ENCODE assay signal across 20 cellular contexts in the genomic region with DNA sequence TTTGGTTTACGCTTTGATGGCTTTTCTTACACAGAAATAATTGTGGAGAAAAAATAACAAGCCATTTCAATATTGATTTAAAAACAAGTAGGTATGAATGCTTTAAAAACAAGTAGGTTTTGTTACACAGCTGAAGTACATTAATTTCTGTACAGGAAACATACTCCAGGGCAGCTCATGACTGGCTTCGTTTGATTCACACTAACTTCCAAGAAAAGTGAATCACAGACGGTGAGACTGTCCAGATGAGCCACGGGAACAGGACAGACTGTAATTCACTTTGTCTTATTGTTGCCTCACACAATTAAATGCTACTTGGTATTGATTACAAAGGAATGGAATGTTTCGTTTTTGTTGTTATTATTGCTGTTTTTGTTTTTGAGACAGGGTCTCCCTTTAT.
"Had no signal": no experiment of that assay in that cellular context is flagged by ENCODE, and none has a peak within 500 bp of the region (broad histone marks: within the 10 kb centered on the region; RNA-seq: fewer than 3 reads in every experiment).

No MANE protein-coding gene starts in this region.

- H3K4me1 Mint-ChIP-seq: nephron progenitor cell had no signal

- H3K27ac ChIP-seq: cardiac muscle cell, esophagus squamous epithelium, gastroesophageal sphincter, hepatocyte, left ventricle myocardium inferior, psoas muscle, right lobe of liver, SK-N-MC, stomach, uterus, VCaP had no signal

- ATAC-seq: gastroesophageal sphincter, psoas muscle, right lobe of liver, T-cell had no signal

- H3K79me2 ChIP-seq: hepatocyte had no signal

- H3K9me3 Mint-ChIP-seq: activated T-helper 1 cell treated with anti-CD3 and anti-CD28 coated beads, Interleukin-12 subunit alpha, Interleukin-12 subunit beta, Interleukin-2, Interleukin-4 antibody, amounts not matched to agents 30 ng/mL and 10 ng/mL and 1 ng/mL, durations not matched to agents 14 hours and 24 hours and 36 hours; T-cell had no signal

- H3K4me1 ChIP-seq: esophagus squamous epithelium, gastroesophageal sphincter, left ventricle myocardium inferior, psoas muscle, right lobe of liver, stomach, uterus had no signal

- H3K9me3 ChIP-seq: esophagus squamous epithelium, psoas muscle, right lobe of liver, uterus had no signal

- H3K4me3 Mint-ChIP-seq: activated CD4-positive, alpha-beta T cell treated with anti-CD3 and anti-CD28 coated beads, Interleukin-2, amount 10 ng/mL, durations not matched to agents 7 days and 5 days; activated T-helper 1 cell treated with anti-CD3 and anti-CD28 coated beads, Interleukin-12 subunit alpha, Interleukin-12 subunit beta, Interleukin-2, Interleukin-4 antibody, amounts not matched to agents 30 ng/mL and 10 ng/mL and 1 ng/mL, durations not matched to agents 14 hours and 24 hours and 36 hours; nephron progenitor cell; T-cell had no signal

- H3K4me3 ChIP-seq: cardiac muscle cell, esophagus squamous epithelium, gastroesophageal sphincter, hepatocyte, left ventricle myocardium inferior, psoas muscle, right lobe of liver, SK-N-MC, stomach, uterus had no signal

- H2AFZ ChIP-seq: hepatocyte had no signal

- H3K36me3 ChIP-seq: cardiac muscle cell, esophagus squamous epithelium, gastroesophageal sphincter, left ventricle myocardium inferior, right lobe of liver, stomach, uterus had no signal

- H3K27ac Mint-ChIP-seq: activated CD4-positive, alpha-beta T cell treated with anti-CD3 and anti-CD28 coated beads, Interleukin-2, amount 10 ng/mL, durations not matched to agents 7 days and 5 days; activated T-helper 1 cell treated with anti-CD3 and anti-CD28 coated beads, Interleukin-12 subunit alpha, Interleukin-12 subunit beta, Interleukin-2, Interleukin-4 antibody, amounts not matched to agents 30 ng/mL and 10 ng/mL and 1 ng/mL, durations not matched to agents 14 hours and 24 hours and 36 hours; nephron progenitor cell; T-cell had no signal

- H3K36me3 Mint-ChIP-seq: T-cell had no signal

- DNase-seq: activated CD4-positive, alpha-beta T cell treated with anti-CD3 and anti-CD28 coated beads, Interleukin-2, amount 10 ng/mL, durations not matched to agents 7 days and 5 days; activated naive CD4-positive, alpha-beta T cell treated with anti-CD3 and anti-CD28 coated beads, Interleukin-2, amount 50 U/mL, for 16 hours; anterior cingulate cortex; esophagus squamous epithelium; kidney; left ventricle myocardium inferior; mesenchymal stem cell; nephron progenitor cell; psoas muscle; right lobe of liver; stomach; T-cell; T1000; uterus had no signal

- H3K4me2 ChIP-seq: hepatocyte had no signal

- H3K27me3 ChIP-seq: cardiac muscle cell, esophagus squamous epithelium, gastroesophageal sphincter, hepatocyte, right lobe of liver, uterus had no signal
